In genomic region chr19:17243340-17243853, GRCh38 we compare ENCODE assay signal across 3 cellular contexts.
TF ChIP-seq lines count a peak whose summit lies in the region.

No MANE protein-coding gene starts in this region.

TF ChIP-seq in A549, 52 proteins besides CTCF, POLR2A, EP300 and RAD21:
- no peak for TF ChIP-seq KDM1A (IDR thresholded peaks at IDR 0.05; ENCODE audit: low read depth)
- TF ChIP-seq HOXB5 (CRISPR knock-in tag; IDR thresholded peaks at IDR 0.05) = no peak
- TF ChIP-seq GATA3 (IDR thresholded peaks at IDR 0.05; ENCODE audit: borderline replicate concordance) = no peak
- no peak for TF ChIP-seq RNF2 (IDR thresholded peaks at IDR 0.05; ENCODE audit: borderline replicate concordance, low read depth)
- no peak for TF ChIP-seq HEYL (CRISPR knock-in tag; IDR thresholded peaks at IDR 0.05)
- TF ChIP-seq MYC (IDR thresholded peaks at IDR 0.05; ENCODE audit: borderline replicate concordance, low read length) = no peak
- TF ChIP-seq ZC3H11A (IDR thresholded peaks at IDR 0.05) = no peak
- TF ChIP-seq SMC3 (IDR thresholded peaks at IDR 0.05) = no peak
- no peak for TF ChIP-seq HDAC2 (IDR thresholded peaks at IDR 0.05)
- 0 out of 2 replicates have a peak, but pooled peaks have one; percentile 11 for TF ChIP-seq MAX (IDR thresholded peaks at IDR 0.05)
- peak in 1 of 2 experiments; percentile 1; a peak in 1 of 5 replicates for TF ChIP-seq JUN (IDR thresholded peaks at IDR 0.05)
- no peak for TF ChIP-seq PBX3 (IDR thresholded peaks at IDR 0.05)
- no peak for TF ChIP-seq CEBPB (IDR thresholded peaks at IDR 0.05)
- TF ChIP-seq MAFK (IDR thresholded peaks at IDR 0.05; ENCODE audit: partially characterized antibody) = no peak

TF ChIP-seq in SK-N-SH treated with all-trans-retinoic acid at 6 μM for 48 hours, 23 proteins besides CTCF, POLR2A, EP300 and RAD21:
- TF ChIP-seq CSDC2 (CRISPR knock-in tag; IDR thresholded peaks at IDR 0.05) (no peak), ESRRG (CRISPR knock-in tag; IDR thresholded peaks at IDR 0.05) (no peak), ISL1 (CRISPR knock-in tag; IDR thresholded peaks at IDR 0.05) (no peak), ZFP3 (CRISPR knock-in tag; IDR thresholded peaks at IDR 0.05) (no peak), ZC3H10 (CRISPR knock-in tag; IDR thresholded peaks at IDR 0.05) (no peak)

TF ChIP-seq in HepG2, 621 proteins besides CTCF, POLR2A, EP300 and RAD21 (continues in another document):
- no peak for TF ChIP-seq NR1H2 (CRISPR knock-in tag; IDR thresholded peaks at IDR 0.05; ENCODE audit: borderline replicate concordance, low read depth)
- TF ChIP-seq HNRNPLL (IDR thresholded peaks at IDR 0.05; ENCODE audit: low read depth, low read length, poor library complexity, severe bottlenecking) = no peak
- no peak for TF ChIP-seq ZNF75D (CRISPR knock-in tag; IDR thresholded peaks at IDR 0.05; ENCODE audit: borderline replicate concordance)
- TF ChIP-seq NCOR1 (IDR thresholded peaks at IDR 0.05; ENCODE audit: borderline replicate concordance, low read length) = no peak; the same call in 1 of the 2 replicates
- TF ChIP-seq REXO4 (CRISPR knock-in tag; IDR thresholded peaks at IDR 0.05; ENCODE audit: borderline replicate concordance) = no peak
- no peak for TF ChIP-seq MAZ (IDR thresholded peaks at IDR 0.05; ENCODE audit: borderline replicate concordance, low read depth, low read length)
- 0 out of 2 replicates have a peak, but pooled peaks have one; percentile 30 for TF ChIP-seq MAZ (CRISPR knock-in tag; IDR thresholded peaks at IDR 0.05; ENCODE audit: low read depth)
- TF ChIP-seq KMT2B (CRISPR knock-in tag; IDR thresholded peaks at IDR 0.05) = no peak
- TF ChIP-seq TERF1 (CRISPR knock-in tag; IDR thresholded peaks at IDR 0.05) = no peak
- 0 out of 2 replicates have a peak, but pooled peaks have one; percentile 4 for TF ChIP-seq KLF12 (CRISPR knock-in tag; IDR thresholded peaks at IDR 0.05; ENCODE audit: borderline replicate concordance)
- TF ChIP-seq ZNF275 (CRISPR knock-in tag; IDR thresholded peaks at IDR 0.05; ENCODE audit: borderline replicate concordance) = no peak
- TF ChIP-seq ZNF264 (CRISPR knock-in tag; IDR thresholded peaks at IDR 0.05) = no peak
- no peak for TF ChIP-seq ZNF260 (CRISPR knock-in tag; IDR thresholded peaks at IDR 0.05; ENCODE audit: borderline replicate concordance, low read depth)
- TF ChIP-seq TEF (CRISPR knock-in tag; IDR thresholded peaks at IDR 0.05) = no peak
- no peak for TF ChIP-seq ZNF572 (CRISPR knock-in tag; IDR thresholded peaks at IDR 0.05)
- no peak for TF ChIP-seq ZNF367 (CRISPR knock-in tag; IDR thresholded peaks at IDR 0.05; ENCODE audit: borderline replicate concordance)
- no peak for TF ChIP-seq CENPX (CRISPR knock-in tag; IDR thresholded peaks at IDR 0.05)
- no peak for TF ChIP-seq AKAP8 (CRISPR knock-in tag; IDR thresholded peaks at IDR 0.05)
- 0 out of 2 replicates have a peak, but pooled peaks have one; percentile 15 for TF ChIP-seq ZC3H13 (CRISPR knock-in tag; IDR thresholded peaks at IDR 0.05)
- no peak for TF ChIP-seq PBX2 (CRISPR knock-in tag; IDR thresholded peaks at IDR 0.05)
- no peak for TF ChIP-seq DZIP1 (CRISPR knock-in tag; IDR thresholded peaks at IDR 0.05)
- 0 out of 2 replicates have a peak, but pooled peaks have one; percentile 10 for TF ChIP-seq RXRB (CRISPR knock-in tag; IDR thresholded peaks at IDR 0.05; ENCODE audit: borderline replicate concordance)
- peak; percentile 27; the same call in 1 of the 2 replicates for TF ChIP-seq GMEB1 (CRISPR knock-in tag; IDR thresholded peaks at IDR 0.05; ENCODE audit: borderline replicate concordance)
- no peak for TF ChIP-seq BATF2 (CRISPR knock-in tag; IDR thresholded peaks at IDR 0.05)
- peak; percentile 73; the same call in 1 of the 2 replicates for TF ChIP-seq MYC (CRISPR knock-in tag; IDR thresholded peaks at IDR 0.05; ENCODE audit: borderline replicate concordance)
- TF ChIP-seq ZNF788 (CRISPR knock-in tag; IDR thresholded peaks at IDR 0.05; ENCODE audit: borderline replicate concordance) = no peak
- TF ChIP-seq ZNF574 (CRISPR knock-in tag; IDR thresholded peaks at IDR 0.05) = peak; percentile 36; the same call in 1 of the 2 replicates
- no peak for TF ChIP-seq ATF5 (CRISPR knock-in tag; IDR thresholded peaks at IDR 0.05; ENCODE audit: low read depth)
- no peak for TF ChIP-seq PHF21A (CRISPR knock-in tag; IDR thresholded peaks at IDR 0.05)
- TF ChIP-seq HCFC1 (IDR thresholded peaks at IDR 0.05; ENCODE audit: low read depth, low read length) = no peak
- no peak for TF ChIP-seq MXD1 (CRISPR knock-in tag; IDR thresholded peaks at IDR 0.05)
- 0 out of 2 replicates have a peak, but pooled peaks have one; percentile 24 for TF ChIP-seq ZNF354B (CRISPR knock-in tag; IDR thresholded peaks at IDR 0.05)
- no peak for TF ChIP-seq REPIN1 (CRISPR knock-in tag; IDR thresholded peaks at IDR 0.05; ENCODE audit: borderline replicate concordance, low read depth)
- no peak for TF ChIP-seq MTERF4 (CRISPR knock-in tag; IDR thresholded peaks at IDR 0.05)
- TF ChIP-seq SMC3 (IDR thresholded peaks at IDR 0.05; ENCODE audit: low read length) = no peak
- TF ChIP-seq ZNF724P (CRISPR knock-in tag; IDR thresholded peaks at IDR 0.05; ENCODE audit: borderline replicate concordance) = no peak
- no peak for TF ChIP-seq RBAK (CRISPR knock-in tag; IDR thresholded peaks at IDR 0.05)
- TF ChIP-seq SALL1 (CRISPR knock-in tag; IDR thresholded peaks at IDR 0.05) = no peak
- no peak for TF ChIP-seq ZNF749 (CRISPR knock-in tag; IDR thresholded peaks at IDR 0.05; ENCODE audit: borderline replicate concordance)
- no peak for TF ChIP-seq ZNF136 (CRISPR knock-in tag; IDR thresholded peaks at IDR 0.05; ENCODE audit: low read depth)
- TF ChIP-seq TBX2 (CRISPR knock-in tag; IDR thresholded peaks at IDR 0.05; ENCODE audit: borderline replicate concordance) = peak; percentile 33; the same call in 1 of the 2 replicates
- no peak for TF ChIP-seq ZNF589 (CRISPR knock-in tag; conservative IDR thresholded peaks at IDR 0.05)
- TF ChIP-seq ZNF709 (CRISPR knock-in tag; IDR thresholded peaks at IDR 0.05) = no peak
- no peak for TF ChIP-seq FOXJ3 (CRISPR knock-in tag; IDR thresholded peaks at IDR 0.05; ENCODE audit: borderline replicate concordance)
